ENCODE assay signal across 7 cellular contexts in the genomic region with DNA sequence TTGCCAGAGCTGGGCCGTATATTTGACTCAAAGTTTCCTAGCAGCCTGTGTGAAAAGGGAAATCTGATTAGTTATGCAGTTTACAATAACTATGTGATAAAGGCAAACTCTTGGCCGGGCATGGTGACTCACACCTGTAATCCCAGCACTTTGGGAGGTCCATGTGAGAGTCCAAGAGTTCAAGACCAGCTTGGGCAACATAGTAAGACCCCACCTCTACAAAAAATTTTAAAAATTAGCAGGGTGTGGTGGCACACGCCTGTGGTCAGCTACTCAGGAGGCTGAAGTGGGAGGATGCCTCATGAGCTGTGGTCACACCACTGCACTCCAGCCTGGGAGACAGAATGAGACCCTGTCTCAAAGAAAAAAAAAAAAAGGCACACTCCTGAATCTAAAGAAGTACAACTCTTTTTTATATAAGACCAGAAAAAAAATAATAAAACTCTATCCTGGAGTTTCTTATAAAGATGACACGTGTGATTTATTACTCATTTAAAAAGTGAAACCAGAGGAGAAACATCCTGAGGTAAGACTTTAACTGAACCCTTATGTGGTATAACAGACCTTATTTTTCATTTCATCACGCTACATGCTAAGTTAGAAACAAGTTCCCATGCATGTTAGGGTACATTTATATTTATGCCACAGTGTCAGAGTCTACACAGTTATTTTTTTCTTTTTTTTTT. TPM values are rescaled to one million over a fixed set of nuclear protein-coding genes. Genes with fewer than 3 reads are reported as not detected.
DNase-seq lines count a peak whose midpoint lies in the region; ATAC-seq and TF ChIP-seq lines count a peak whose summit lies in the region.

No MANE protein-coding gene starts in this region.

- peaks cover 48% of the 10 kb centered on the region for H3K4me1 Mint-ChIP-seq in activated CD8-positive, alpha-beta memory T cell treated with anti-CD3 and anti-CD28 coated beads, Interleukin-2, amount 10 ng/mL, durations not matched to agents 7 days and 5 days
- no peaks in the 10 kb centered on the region for H3K4me1 Mint-ChIP-seq in mesothelial cell of epicardium

- TF ChIP-seq CTCF in GM20000 (IDR thresholded peaks at IDR 0.05; ENCODE audit: extremely low read depth, missing control alignments) (no peak), mesothelial cell of epicardium (IDR thresholded peaks at IDR 0.05; ENCODE audit: unreplicated experiment) (no peak)

- H3K9me3 Mint-ChIP-seq in activated CD8-positive, alpha-beta memory T cell treated with anti-CD3 and anti-CD28 coated beads, Interleukin-2, amount 10 ng/mL, durations not matched to agents 7 days and 5 days (ENCODE audit: low read depth): no peaks in the 10 kb centered on the region
- H3K9me3 Mint-ChIP-seq in mesothelial cell of epicardium: no peaks in the 10 kb centered on the region

- CTCF ChIA-PET in activated CD8-positive, alpha-beta memory T cell treated with anti-CD3 and anti-CD28 coated beads, Interleukin-2, amount 10 ng/mL, durations not matched to agents 7 days and 5 days (lab: Charles Lee): interaction anchor here (1.0 to 10.1 kb wide), 10 partner anchors 8 to 417 kb away, joined by 3 to 121 read pairs (median 5); partner anchors contain the start of genes TMSB10 and TRABD2A

- peak overlapping the region; percentile 96 for H3K27ac Mint-ChIP-seq in activated CD8-positive, alpha-beta memory T cell treated with anti-CD3 and anti-CD28 coated beads, Interleukin-2, amount 10 ng/mL, durations not matched to agents 7 days and 5 days
- no peak overlapping the region for H3K27ac Mint-ChIP-seq in mesothelial cell of epicardium

- H3K4me3 Mint-ChIP-seq in activated CD8-positive, alpha-beta memory T cell treated with anti-CD3 and anti-CD28 coated beads, Interleukin-2, amount 10 ng/mL, durations not matched to agents 7 days and 5 days: peak overlapping the region; percentile 67
- no peak overlapping the region for H3K4me3 Mint-ChIP-seq in mesothelial cell of epicardium

- H3K27me3 Mint-ChIP-seq in activated CD8-positive, alpha-beta memory T cell treated with anti-CD3 and anti-CD28 coated beads, Interleukin-2, amount 10 ng/mL, durations not matched to agents 7 days and 5 days: no peaks in the 10 kb centered on the region
- H3K27me3 Mint-ChIP-seq in mesothelial cell of epicardium (ENCODE audit: low read depth): no peaks in the 10 kb centered on the region

- DNase-seq in GM20000 (ENCODE audit: low spot score): peak; percentile 45
- peak; percentile 70 for DNase-seq in activated CD8-positive, alpha-beta memory T cell treated with anti-CD3 and anti-CD28 coated beads, Interleukin-2, amount 10 ng/mL, durations not matched to agents 7 days and 5 days
- DNase-seq in stimulated activated CD4-positive, alpha-beta T cell treated with anti-CD3 and anti-CD28 coated beads, Interleukin-12 subunit alpha, Interleukin-12 subunit beta, amount 100 ng/mL, for 48 hours (ENCODE audit: low read depth in 2 of 3, low spot score in 1 of 3): peak in 2 of 3 donors; percentile 34 to 45
- no peak for DNase-seq in nucleus accumbens (lab: John Stamatoyannopoulos, UW)
- DNase-seq in mesothelial cell of epicardium (ENCODE audit: low spot score in 2 of 2, unreplicated experiment in 2 of 2): no peak
- DNase-seq in HuH-7.5 (ENCODE audit: low spot score): no peak

- H3K36me3 Mint-ChIP-seq in activated CD8-positive, alpha-beta memory T cell treated with anti-CD3 and anti-CD28 coated beads, Interleukin-2, amount 10 ng/mL, durations not matched to agents 7 days and 5 days: peaks cover 12% of the 10 kb centered on the region
- no peaks in the 10 kb centered on the region for H3K36me3 Mint-ChIP-seq in mesothelial cell of epicardium

- peak; percentile 36 for ATAC-seq in HG03442 (IDR thresholded peaks at IDR 0.05; ENCODE audit: unreplicated experiment)
- peak; percentile 63 for ATAC-seq in activated CD8-positive, alpha-beta memory T cell treated with anti-CD3 and anti-CD28 coated beads, Interleukin-2, amount 10 ng/mL, durations not matched to agents 7 days and 5 days

RNA-seq across cellular contexts. Expression of gene KCMF1, which starts 32.6 kb away (rescaled TPM):
- total RNA-seq in activated CD8-positive, alpha-beta memory T cell treated with anti-CD3 and anti-CD28 coated beads, Interleukin-2, amount 10 ng/mL, durations not matched to agents 7 days and 5 days: 10 to 100 TPM; 78.2 to 89.0 TPM
- total RNA-seq in mesothelial cell of epicardium: 62.2 to 63.9 TPM (median 63.5 TPM) in 3 replicates

RNA-seq across cellular contexts. Expression of gene TMSB10, which starts 32.9 kb away (rescaled TPM):
- total RNA-seq in activated CD8-positive, alpha-beta memory T cell treated with anti-CD3 and anti-CD28 coated beads, Interleukin-2, amount 10 ng/mL, durations not matched to agents 7 days and 5 days: 1,000 to 10,000 TPM; 3,578 to 3,807 TPM
- total RNA-seq in mesothelial cell of epicardium: 1,288 to 1,313 TPM (median 1,289 TPM) in 3 replicates

RNA-seq across cellular contexts. Expression of gene TRABD2A, which starts 57.5 kb away (rescaled TPM):
- 10 to 100 TPM; 30.2 to 32.4 TPM for total RNA-seq in activated CD8-positive, alpha-beta memory T cell treated with anti-CD3 and anti-CD28 coated beads, Interleukin-2, amount 10 ng/mL, durations not matched to agents 7 days and 5 days
- 0.45 to 0.55 TPM (median 0.45 TPM) in 3 replicates for total RNA-seq in mesothelial cell of epicardium

Comparison
In these comparisons a context has a peak if more than half of its experiments do, and no peak if none do; other contexts are left out.
1. DNase-seq: peak in GM20000 (single experiment), activated CD8-positive, alpha-beta memory T cell treated with anti-CD3 and anti-CD28 coated beads, Interleukin-2, amount 10 ng/mL, durations not matched to agents 7 days and 5 days (single experiment) and stimulated activated CD4-positive, alpha-beta T cell treated with anti-CD3 and anti-CD28 coated beads, Interleukin-12 subunit alpha, Interleukin-12 subunit beta, amount 100 ng/mL, for 48 hours (2 of 3); none in nucleus accumbens (0 of 56), mesothelial cell of epicardium (0 of 2) and HuH-7.5 (single experiment).
2. RNA of gene TRABD2A, which starts 57.5 kb away (total RNA-seq): 30.2 to 32.4 TPM in activated CD8-positive, alpha-beta memory T cell treated with anti-CD3 and anti-CD28 coated beads, Interleukin-2, amount 10 ng/mL, durations not matched to agents 7 days and 5 days; 0.45 to 0.55 TPM in mesothelial cell of epicardium; every median in the first group is over 10 times any median in the second.